Comparison of ENCODE assay signal across 8 cellular contexts in the genomic region with DNA sequence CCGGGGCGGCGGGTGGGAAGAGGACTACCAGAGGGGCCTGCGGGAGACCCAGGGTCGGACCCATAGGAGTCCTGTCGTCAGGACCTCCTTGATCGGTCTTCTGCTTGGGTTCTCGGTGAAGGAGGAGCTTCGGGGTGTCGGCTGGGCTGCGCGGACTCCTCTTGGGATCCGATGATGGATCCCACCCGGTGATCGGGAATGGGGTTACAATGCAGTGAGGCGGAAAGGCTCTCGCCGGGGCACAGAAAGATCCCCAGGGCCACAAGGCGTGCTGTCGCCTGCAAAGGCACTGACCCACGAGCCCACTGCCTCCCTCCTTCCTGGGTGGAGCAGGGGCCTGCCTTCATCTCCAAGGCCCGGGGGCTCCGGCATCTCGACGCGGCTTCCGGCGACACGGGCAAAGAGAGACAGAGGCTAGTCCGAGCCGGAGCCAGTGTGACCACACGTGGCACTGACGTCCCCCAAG.
A peak's percentile ranks its signal among the peaks of the same experiment; 100 is the strongest.
DNase-seq lines count a peak whose midpoint lies in the region; ATAC-seq and TF ChIP-seq lines count a peak whose summit lies in the region.
"Not testable (repeated sequence)": the region's sequence is repeated elsewhere in the genome, so short reads cannot be mapped to it uniquely, and the experiment has no call there.

No MANE protein-coding gene starts in this region.

- H2AFZ ChIP-seq in KMS-11 (ENCODE audit: low read depth), result not testable (repeated sequence)

- H3K4me1 ChIP-seq in KMS-11 (ENCODE audit: low read depth, poor library complexity, severe bottlenecking); ovary (ENCODE audit: insufficient read depth); stomach: not testable (repeated sequence)

- TF ChIP-seq CTCF in AG10803 (conservative IDR thresholded peaks at IDR 0.05; ENCODE audit: low read length); KMS-11 (conservative IDR thresholded peaks at IDR 0.05; ENCODE audit: low read depth, low read length); astrocyte of the cerebellum (IDR thresholded peaks at IDR 0.05; ENCODE audit: low read depth, low read length, missing control alignments); epithelial cell of proximal tubule (conservative IDR thresholded peaks at IDR 0.05; ENCODE audit: low read depth, low read length); ovary (IDR thresholded peaks at IDR 0.05); stomach (IDR thresholded peaks at IDR 0.05): not testable (repeated sequence)

- intact Hi-C loops in left ventricle myocardium superior (cut with micrococcal nuclease); ovary (cut with DNase I); stomach (cut with DNase I; ENCODE audit: low total_unique reads): not testable (repeated sequence)

- peak overlapping the region; percentile 41; the same call in 1 of the 2 replicates for H3K9ac ChIP-seq in KMS-11

- H3K36me3 ChIP-seq in KMS-11 (ENCODE audit: insufficient read depth); ovary; stomach: not testable (repeated sequence)

- H3K4me3 ChIP-seq in AG10803 (ENCODE audit: low read length) (peak overlapping the region; percentile 53), astrocyte of the cerebellum (ENCODE audit: low read depth, low read length) (peak overlapping the region; percentile 54), epithelial cell of proximal tubule (ENCODE audit: low read depth, low read length) (peak overlapping the region; percentile 63), ovary (peak overlapping the region; percentile 34), stomach (peak overlapping the region in 3 of 4 donors; percentile 49 to 52 (median 49))
- not testable (repeated sequence) for H3K4me3 ChIP-seq in KMS-11 (IDR thresholded peaks at IDR 0.05; ENCODE audit: insufficient read depth, low read depth, low read length)

- TF ChIP-seq POLR2A in ovary (IDR thresholded peaks at IDR 0.05); stomach (IDR thresholded peaks at IDR 0.05): not testable (repeated sequence)

- not testable (repeated sequence) for DNase-seq in AG10803 (ENCODE audit: low read depth); astrocyte of the cerebellum (ENCODE audit: low read depth); epithelial cell of proximal tubule (ENCODE audit: low read depth); ovary; stomach
- peak; percentile 15 to 23 for DNase-seq in activated CD4-positive, alpha-beta T cell treated with anti-CD3 and anti-CD28 coated beads, Interleukin-2, amount 50 U/mL, for 48 hours
- DNase-seq in left ventricle myocardium superior, result peak; percentile 19

- H3K27ac ChIP-seq in KMS-11, ovary: not testable (repeated sequence)
- H3K27ac ChIP-seq in stomach, result peak overlapping the region in 2 of 5 donors; percentile 64 to 84

- in situ Hi-C loops in astrocyte of the cerebellum (cut with HindIII; ENCODE audit: low sequenced_read_pairs), result not testable (repeated sequence)

- not testable (repeated sequence) for H3K4me2 ChIP-seq in KMS-11

- ATAC-seq in left ventricle myocardium superior, result not testable (repeated sequence)

- not testable (repeated sequence) for TF ChIP-seq EP300 in ovary (IDR thresholded peaks at IDR 0.05); stomach (IDR thresholded peaks at IDR 0.05)

- not testable (repeated sequence) for H3K27me3 ChIP-seq in KMS-11 (ENCODE audit: insufficient read depth, low read depth); ovary; stomach

- no CpG with 5 or more reads among the region's 33 CpGs for WGBS in ovary, 3 donors
- WGBS in stomach, 5 donors, result 40% methylated on average over 1 of the region's 33 CpGs; no CpG with 5 or more reads in 4 of the 5 donors

- not testable (repeated sequence) for H3K79me2 ChIP-seq in KMS-11 (ENCODE audit: insufficient read depth, low read depth)

- not testable (repeated sequence) for H4K20me1 ChIP-seq in KMS-11 (ENCODE audit: insufficient read depth)

- not testable (repeated sequence) for H3K9me3 ChIP-seq in ovary, stomach
